In genomic region chr6:3287976-3288707, GRCh38 we compare ENCODE assay signal across 1 cellular context.
TF ChIP-seq lines count a peak whose summit lies in the region.

No MANE protein-coding gene starts in this region.

TF ChIP-seq in K562, 482 proteins besides CTCF, POLR2A, EP300 and RAD21 (continued from another document and continues in another):
- TF ChIP-seq, protein P1, sequence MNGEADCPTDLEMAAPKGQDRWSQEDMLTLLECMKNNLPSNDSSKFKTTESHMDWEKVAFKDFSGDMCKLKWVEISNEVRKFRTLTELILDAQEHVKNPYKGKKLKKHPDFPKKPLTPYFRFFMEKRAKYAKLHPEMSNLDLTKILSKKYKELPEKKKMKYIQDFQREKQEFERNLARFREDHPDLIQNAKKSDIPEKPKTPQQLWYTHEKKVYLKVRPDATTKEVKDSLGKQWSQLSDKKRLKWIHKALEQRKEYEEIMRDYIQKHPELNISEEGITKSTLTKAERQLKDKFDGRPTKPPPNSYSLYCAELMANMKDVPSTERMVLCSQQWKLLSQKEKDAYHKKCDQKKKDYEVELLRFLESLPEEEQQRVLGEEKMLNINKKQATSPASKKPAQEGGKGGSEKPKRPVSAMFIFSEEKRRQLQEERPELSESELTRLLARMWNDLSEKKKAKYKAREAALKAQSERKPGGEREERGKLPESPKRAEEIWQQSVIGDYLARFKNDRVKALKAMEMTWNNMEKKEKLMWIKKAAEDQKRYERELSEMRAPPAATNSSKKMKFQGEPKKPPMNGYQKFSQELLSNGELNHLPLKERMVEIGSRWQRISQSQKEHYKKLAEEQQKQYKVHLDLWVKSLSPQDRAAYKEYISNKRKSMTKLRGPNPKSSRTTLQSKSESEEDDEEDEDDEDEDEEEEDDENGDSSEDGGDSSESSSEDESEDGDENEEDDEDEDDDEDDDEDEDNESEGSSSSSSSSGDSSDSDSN (IDR thresholded peaks at IDR 0.05; ENCODE audit: borderline replicate concordance in 1 of 2, low read depth in 2 of 2, low read length in 2 of 2) = peak; percentile 70 to 73; a peak in 2 of 4 replicates
- TF ChIP-seq ELF4 (CRISPR knock-in tag; IDR thresholded peaks at IDR 0.05) (peak; percentile 75), KDM4B (IDR thresholded peaks at IDR 0.05; ENCODE audit: borderline replicate concordance in 2 of 2, low read depth in 1 of 2) (no peak; a peak in 1 of 4 replicates), RBM34 (IDR thresholded peaks at IDR 0.05; ENCODE audit: borderline replicate concordance, insufficient read depth, low read length) (no peak), MTA2 (IDR thresholded peaks at IDR 0.05; ENCODE audit: low read depth) (peak; percentile 98), RB1 (IDR thresholded peaks at IDR 0.05; ENCODE audit: low read depth) (0 out of 2 replicates have a peak, but pooled peaks have one; percentile 25), ETV5 (CRISPR knock-in tag; IDR thresholded peaks at IDR 0.05; ENCODE audit: low read depth) (peak; percentile 64; the same call in 1 of the 2 replicates), FOXP1 (CRISPR knock-in tag; IDR thresholded peaks at IDR 0.05) (peak; percentile 40; the same call in 1 of the 2 replicates), DMBX1 (CRISPR knock-in tag; IDR thresholded peaks at IDR 0.05; ENCODE audit: borderline replicate concordance) (peak; percentile 94), ZNF24 (IDR thresholded peaks at IDR 0.05) (peak; percentile 93), HSF4 (CRISPR knock-in tag; IDR thresholded peaks at IDR 0.05; ENCODE audit: borderline replicate concordance) (no peak), ZNF407 (IDR thresholded peaks at IDR 0.05; ENCODE audit: low read depth) (no peak), STAT5A (IDR thresholded peaks at IDR 0.05; ENCODE audit: borderline replicate concordance, low read length) (peak; percentile 97), CBX2 (IDR thresholded peaks at IDR 0.05; ENCODE audit: insufficient read depth, low read length, poor library complexity, severe bottlenecking) (no peak), HDAC3 (IDR thresholded peaks at IDR 0.05; ENCODE audit: borderline replicate concordance, partially characterized antibody) (peak; percentile 94), MEF2D (tag; conservative IDR thresholded peaks at IDR 0.05; ENCODE audit: low read depth) (peak; percentile 62; the same call in 1 of the 2 replicates), NBN (IDR thresholded peaks at IDR 0.05; ENCODE audit: low read depth) (peak; percentile 85), SPI1 (IDR thresholded peaks at IDR 0.05; ENCODE audit: borderline replicate concordance, low read depth, low read length) (peak; percentile 95), ZNF589 (CRISPR knock-in tag; IDR thresholded peaks at IDR 0.05; ENCODE audit: low read depth) (peak; percentile 95), GATA2 (CRISPR knock-in tag; IDR thresholded peaks at IDR 0.05) (peak; percentile 98), MXI1 (IDR thresholded peaks at IDR 0.05; ENCODE audit: low read depth, low read length) (peak; percentile 74; the same call in 1 of the 2 replicates), HDGF (IDR thresholded peaks at IDR 0.05) (no peak), TBL1XR1 (IDR thresholded peaks at IDR 0.05; ENCODE audit: low read length in 2 of 2) (peak; percentile 91 to 95; a peak in 3 of 4 replicates), MBD2 (IDR thresholded peaks at IDR 0.05; ENCODE audit: borderline replicate concordance, low read depth) (peak; percentile 77), ZNF174 (CRISPR knock-in tag; IDR thresholded peaks at IDR 0.05) (no peak), ZNF431 (CRISPR knock-in tag; IDR thresholded peaks at IDR 0.05) (no peak), MEF2A (IDR thresholded peaks at IDR 0.05; ENCODE audit: control insufficient read depth, low read depth, low read length) (peak; percentile 65), PRMT5 (CRISPR knock-in tag; IDR thresholded peaks at IDR 0.05) (no peak), ZNF609 (CRISPR knock-in tag; IDR thresholded peaks at IDR 0.05; ENCODE audit: borderline replicate concordance) (peak; percentile 92; the same call in 1 of the 2 replicates), SMARCE1 (IDR thresholded peaks at IDR 0.05) (peak; percentile 97), TCF3 (CRISPR knock-in tag; IDR thresholded peaks at IDR 0.05) (peak; percentile 99), DLX4 (CRISPR knock-in tag; IDR thresholded peaks at IDR 0.05) (no peak), ESRRA (IDR thresholded peaks at IDR 0.05; ENCODE audit: borderline replicate concordance, low read depth) (peak; percentile 95), FOXA3 (CRISPR knock-in tag; conservative IDR thresholded peaks at IDR 0.05 in 1 of 2, IDR thresholded peaks at IDR 0.05 in 1 of 2) (peak in 1 of 2 experiments; percentile 10; a peak in 1 of 4 replicates)
- TF ChIP-seq, protein P2, sequence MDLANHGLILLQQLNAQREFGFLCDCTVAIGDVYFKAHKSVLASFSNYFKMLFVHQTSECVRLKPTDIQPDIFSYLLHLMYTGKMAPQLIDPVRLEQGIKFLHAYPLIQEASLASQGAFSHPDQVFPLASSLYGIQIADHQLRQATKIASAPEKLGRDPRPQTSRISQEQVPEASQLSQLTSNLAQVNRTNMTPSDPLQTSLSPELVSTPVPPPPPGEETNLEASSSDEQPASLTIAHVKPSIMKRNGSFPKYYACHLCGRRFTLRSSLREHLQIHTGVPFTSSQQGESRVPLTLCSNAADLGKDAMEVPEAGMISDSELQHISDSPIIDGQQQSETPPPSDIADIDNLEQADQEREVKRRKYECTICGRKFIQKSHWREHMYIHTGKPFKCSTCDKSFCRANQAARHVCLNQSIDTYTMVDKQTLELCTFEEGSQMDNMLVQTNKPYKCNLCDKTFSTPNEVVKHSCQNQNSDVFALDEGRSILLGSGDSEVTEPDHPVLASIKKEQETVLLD (IDR thresholded peaks at IDR 0.05) = 0 out of 2 replicates have a peak, but pooled peaks have one; percentile 32
- TF ChIP-seq, protein P3, sequence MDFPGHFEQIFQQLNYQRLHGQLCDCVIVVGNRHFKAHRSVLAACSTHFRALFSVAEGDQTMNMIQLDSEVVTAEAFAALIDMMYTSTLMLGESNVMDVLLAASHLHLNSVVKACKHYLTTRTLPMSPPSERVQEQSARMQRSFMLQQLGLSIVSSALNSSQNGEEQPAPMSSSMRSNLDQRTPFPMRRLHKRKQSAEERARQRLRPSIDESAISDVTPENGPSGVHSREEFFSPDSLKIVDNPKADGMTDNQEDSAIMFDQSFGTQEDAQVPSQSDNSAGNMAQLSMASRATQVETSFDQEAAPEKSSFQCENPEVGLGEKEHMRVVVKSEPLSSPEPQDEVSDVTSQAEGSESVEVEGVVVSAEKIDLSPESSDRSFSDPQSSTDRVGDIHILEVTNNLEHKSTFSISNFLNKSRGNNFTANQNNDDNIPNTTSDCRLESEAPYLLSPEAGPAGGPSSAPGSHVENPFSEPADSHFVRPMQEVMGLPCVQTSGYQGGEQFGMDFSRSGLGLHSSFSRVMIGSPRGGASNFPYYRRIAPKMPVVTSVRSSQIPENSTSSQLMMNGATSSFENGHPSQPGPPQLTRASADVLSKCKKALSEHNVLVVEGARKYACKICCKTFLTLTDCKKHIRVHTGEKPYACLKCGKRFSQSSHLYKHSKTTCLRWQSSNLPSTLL (IDR thresholded peaks at IDR 0.05) = no peak
- TF ChIP-seq, protein P4, sequence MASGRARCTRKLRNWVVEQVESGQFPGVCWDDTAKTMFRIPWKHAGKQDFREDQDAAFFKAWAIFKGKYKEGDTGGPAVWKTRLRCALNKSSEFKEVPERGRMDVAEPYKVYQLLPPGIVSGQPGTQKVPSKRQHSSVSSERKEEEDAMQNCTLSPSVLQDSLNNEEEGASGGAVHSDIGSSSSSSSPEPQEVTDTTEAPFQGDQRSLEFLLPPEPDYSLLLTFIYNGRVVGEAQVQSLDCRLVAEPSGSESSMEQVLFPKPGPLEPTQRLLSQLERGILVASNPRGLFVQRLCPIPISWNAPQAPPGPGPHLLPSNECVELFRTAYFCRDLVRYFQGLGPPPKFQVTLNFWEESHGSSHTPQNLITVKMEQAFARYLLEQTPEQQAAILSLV (tag; IDR thresholded peaks at IDR 0.05) = peak; percentile 52
- TF ChIP-seq, protein P5, sequence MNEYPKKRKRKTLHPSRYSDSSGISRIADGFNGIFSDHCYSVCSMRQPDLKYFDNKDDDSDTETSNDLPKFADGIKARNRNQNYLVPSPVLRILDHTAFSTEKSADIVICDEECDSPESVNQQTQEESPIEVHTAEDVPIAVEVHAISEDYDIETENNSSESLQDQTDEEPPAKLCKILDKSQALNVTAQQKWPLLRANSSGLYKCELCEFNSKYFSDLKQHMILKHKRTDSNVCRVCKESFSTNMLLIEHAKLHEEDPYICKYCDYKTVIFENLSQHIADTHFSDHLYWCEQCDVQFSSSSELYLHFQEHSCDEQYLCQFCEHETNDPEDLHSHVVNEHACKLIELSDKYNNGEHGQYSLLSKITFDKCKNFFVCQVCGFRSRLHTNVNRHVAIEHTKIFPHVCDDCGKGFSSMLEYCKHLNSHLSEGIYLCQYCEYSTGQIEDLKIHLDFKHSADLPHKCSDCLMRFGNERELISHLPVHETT (CRISPR knock-in tag; conservative IDR thresholded peaks at IDR 0.05 in 1 of 2, IDR thresholded peaks at IDR 0.05 in 1 of 2) = peak in 1 of 2 experiments; percentile 85; a peak in 2 of 4 replicates
